In genomic region chr10:98410759-98411158, GRCh38 we compare ENCODE assay signal across 25 cellular contexts.
"Had no signal": no experiment of that assay in that cellular context is flagged by ENCODE, and none has a peak within 500 bp of the region (broad histone marks: within the 10 kb centered on the region; RNA-seq: fewer than 3 reads in every experiment).

No MANE protein-coding gene starts in this region.

- H3K27ac Mint-ChIP-seq: activated CD4-positive, alpha-beta T cell treated with anti-CD3 and anti-CD28 coated beads, Interleukin-2, amount 10 ng/mL, durations not matched to agents 24 days and 14 days; activated CD8-positive, alpha-beta T cell treated with anti-CD3 and anti-CD28 coated beads for 36 hours; activated naive CD4-positive, alpha-beta T cell treated with anti-CD3 and anti-CD28 coated beads, Interleukin-2, amount 50 U/mL, for 24 hours; activated naive CD8-positive, alpha-beta T cell treated with anti-CD3 and anti-CD28 coated beads, Interleukin-2, amount 10 ng/mL, durations not matched to agents 7 days and 5 days; activated T-cell treated with anti-CD3 and anti-CD28 coated beads, Interleukin-2, amount 50 U/mL, for 24 hours; activated T-helper 2 cell treated with anti-CD3 and anti-CD28 coated beads, Interferon-gamma antibody, Interleukin-2, Interleukin-4, amounts not matched to agents 10 μg/mL and 5 μg/mL and 100 μg/mL, durations not matched to agents 14 hours and 24 hours and 36 hours; T-helper 2 cell treated with Interferon-gamma antibody and Interleukin-4, amounts not matched to agents 5 μg/mL and 100 μg/mL, for 36 hours had no signal

- DNase-seq: activated CD4-positive, alpha-beta T cell treated with anti-CD3 and anti-CD28 coated beads, Interleukin-2, amount 10 ng/mL, durations not matched to agents 24 days and 14 days; activated CD4-positive, alpha-beta T cell treated with anti-CD3 and anti-CD28 coated beads, Interleukin-2, amount 50 U/mL, for 4 hours; activated CD8-positive, alpha-beta T cell treated with anti-CD3 and anti-CD28 coated beads for 36 hours; activated gamma-delta T cell; activated naive CD4-positive, alpha-beta T cell treated with Interleukin-2 at 50 U/mL for 16 hours; activated naive CD8-positive, alpha-beta T cell treated with anti-CD3 and anti-CD28 coated beads, Interleukin-2, amount 10 ng/mL, durations not matched to agents 7 days and 5 days; activated T-cell treated with anti-CD3 and anti-CD28 coated beads, Interleukin-2, amount 50 U/mL, for 24 hours; amygdala; Kasumi-1; MG63; MV-4-11; NCI-H1092; NCI-H1436 treated with DMSO at 0.1 percent for 48 hours; NCI-H1694 treated with DMSO at 0.1 percent for 48 hours; NCI-H2029; NCI-H345; NCI-H524 treated with DMSO at 0.1 percent for 48 hours; SHP77; SJCRH30 had no signal

- H3K4me1 ChIP-seq: SJCRH30 had no signal

- H3K36me3 ChIP-seq: MG63, SJCRH30 had no signal

- H3K4me3 Mint-ChIP-seq: activated CD4-positive, alpha-beta T cell treated with anti-CD3 and anti-CD28 coated beads, Interleukin-2, amount 10 ng/mL, durations not matched to agents 24 days and 14 days; activated CD8-positive, alpha-beta T cell treated with anti-CD3 and anti-CD28 coated beads for 36 hours; activated naive CD4-positive, alpha-beta T cell treated with anti-CD3 and anti-CD28 coated beads, Interleukin-2, amount 50 U/mL, for 24 hours; activated naive CD8-positive, alpha-beta T cell treated with anti-CD3 and anti-CD28 coated beads, Interleukin-2, amount 10 ng/mL, durations not matched to agents 7 days and 5 days; activated T-cell treated with anti-CD3 and anti-CD28 coated beads, Interleukin-2, amount 50 U/mL, for 24 hours; T-helper 2 cell treated with Interferon-gamma antibody and Interleukin-4, amounts not matched to agents 5 μg/mL and 100 μg/mL, for 36 hours had no signal

- H3K27me3 ChIP-seq: ascending aorta, MG63, SJCRH30 had no signal

- H3K9me3 Mint-ChIP-seq: activated CD4-positive, alpha-beta T cell treated with anti-CD3 and anti-CD28 coated beads, Interleukin-2, amount 10 ng/mL, durations not matched to agents 24 days and 14 days; activated CD8-positive, alpha-beta T cell treated with anti-CD3 and anti-CD28 coated beads for 36 hours; activated naive CD4-positive, alpha-beta T cell treated with anti-CD3 and anti-CD28 coated beads, Interleukin-2, amount 50 U/mL, for 24 hours; activated naive CD8-positive, alpha-beta T cell treated with anti-CD3 and anti-CD28 coated beads, Interleukin-2, amount 10 ng/mL, durations not matched to agents 7 days and 5 days; activated T-cell treated with anti-CD3 and anti-CD28 coated beads, Interleukin-2, amount 50 U/mL, for 24 hours; activated T-helper 2 cell treated with anti-CD3 and anti-CD28 coated beads, Interferon-gamma antibody, Interleukin-2, Interleukin-4, amounts not matched to agents 10 μg/mL and 5 μg/mL and 100 μg/mL, durations not matched to agents 14 hours and 24 hours and 36 hours; T-helper 2 cell treated with Interferon-gamma antibody and Interleukin-4, amounts not matched to agents 5 μg/mL and 100 μg/mL, for 36 hours had no signal

- H3K27ac ChIP-seq: ascending aorta, SJCRH30, SK-N-MC had no signal

- H3K36me3 Mint-ChIP-seq: activated naive CD4-positive, alpha-beta T cell treated with anti-CD3 and anti-CD28 coated beads, Interleukin-2, amount 50 U/mL, for 24 hours; activated naive CD8-positive, alpha-beta T cell treated with anti-CD3 and anti-CD28 coated beads, Interleukin-2, amount 10 ng/mL, durations not matched to agents 7 days and 5 days had no signal

- H3K4me3 ChIP-seq: ascending aorta, MG63, SJCRH30, SK-N-MC had no signal

- ATAC-seq: activated CD8-positive, alpha-beta T cell treated with anti-CD3 and anti-CD28 coated beads for 36 hours; Panc1 had no signal

- H3K9me3 ChIP-seq: ascending aorta, MG63, SJCRH30 had no signal

- H3K27me3 Mint-ChIP-seq: activated CD4-positive, alpha-beta T cell treated with anti-CD3 and anti-CD28 coated beads, Interleukin-2, amount 10 ng/mL, durations not matched to agents 24 days and 14 days; activated CD8-positive, alpha-beta T cell treated with anti-CD3 and anti-CD28 coated beads for 36 hours; activated naive CD4-positive, alpha-beta T cell treated with anti-CD3 and anti-CD28 coated beads, Interleukin-2, amount 50 U/mL, for 24 hours; activated naive CD8-positive, alpha-beta T cell treated with anti-CD3 and anti-CD28 coated beads, Interleukin-2, amount 10 ng/mL, durations not matched to agents 7 days and 5 days; activated T-cell treated with anti-CD3 and anti-CD28 coated beads, Interleukin-2, amount 50 U/mL, for 24 hours had no signal
